25 cellular contexts compared by ENCODE assay signal in genomic region chrX:153803211-153804099, GRCh38. TPM values are rescaled to one million over a fixed set of nuclear protein-coding genes. Genes with fewer than 3 reads are reported as not detected.
"Had no signal": no experiment of that assay in that cellular context is flagged by ENCODE, and none has a peak within 500 bp of the region (broad histone marks: within the 10 kb centered on the region; RNA-seq: fewer than 3 reads in every experiment).

No MANE protein-coding gene starts in this region.

- H3K27me3 ChIP-seq: hepatocyte, neural progenitor cell, ovary, right atrium auricular region, right lobe of liver, tibial nerve, uterus had no signal

- DNase-seq: islet precursor cell; left ventricle myocardium inferior; mesendoderm; naive B cell; natural killer cell; nephron progenitor cell; right lobe of liver; stimulated activated CD4-positive, alpha-beta T cell treated with anti-CD3 and anti-CD28 coated beads, Interleukin-12 subunit alpha, Interleukin-12 subunit beta, amount 100 ng/mL, for 4 hours; stimulated activated CD4-positive, alpha-beta T cell treated with anti-CD3 and anti-CD28 coated beads, Interleukin-15, amount 100 ng/mL, for 24 hours; stimulated activated CD4-positive, alpha-beta T cell treated with anti-CD3 and anti-CD28 coated beads, Interleukin-2, amount 100 ng/mL, for 24 hours; stimulated activated CD4-positive, alpha-beta T cell treated with anti-CD3 and anti-CD28 coated beads, Interleukin-4, amount 100 ng/mL, for 1 hour; stimulated activated naive B cell treated with anti-CD40 and anti-IgM and Interleukin-4, amounts not matched to agents 10 μg/mL and 1 μg/mL and 100 μg/mL, for 72 hours; substantia nigra; uterus had no signal

- H3K4me3 Mint-ChIP-seq: mesothelial cell of epicardium; natural killer cell; nephron progenitor cell; neural progenitor cell; stimulated activated naive B cell treated with anti-CD40 and anti-IgM and Interleukin-4, amounts not matched to agents 10 μg/mL and 1 μg/mL and 100 μg/mL, for 72 hours; stimulated activated naive CD8-positive, alpha-beta T cell treated with anti-CD3 and anti-CD28 coated beads, Interleukin-15, Interleukin-2, amounts not matched to agents 100 ng/mL and 50 ng/mL, for 24 hours; type B pancreatic cell had no signal

- H3K36me3 ChIP-seq: neural progenitor cell, ovary, right atrium auricular region, right lobe of liver, uterus had no signal

- H3K9me3 ChIP-seq: left ventricle myocardium inferior, ovary, right atrium auricular region, right lobe of liver, tibial nerve, uterus had no signal

- H3K27ac ChIP-seq: hepatocyte, left ventricle myocardium inferior, neural progenitor cell, ovary, right atrium auricular region, right lobe of liver, skin epidermis, tibial nerve, uterus had no signal

- H3K4me1 ChIP-seq: left ventricle myocardium inferior, neural progenitor cell, right atrium auricular region, right lobe of liver, tibial nerve, uterus had no signal

- H3K36me3 Mint-ChIP-seq: mesothelial cell of epicardium, natural killer cell, type B pancreatic cell had no signal

- H3K9me3 Mint-ChIP-seq: mesothelial cell of epicardium; natural killer cell; stimulated activated naive B cell treated with anti-CD40 and anti-IgM and Interleukin-4, amounts not matched to agents 10 μg/mL and 1 μg/mL and 100 μg/mL, for 72 hours; stimulated activated naive CD8-positive, alpha-beta T cell treated with anti-CD3 and anti-CD28 coated beads, Interleukin-15, Interleukin-2, amounts not matched to agents 100 ng/mL and 50 ng/mL, for 24 hours; type B pancreatic cell had no signal

- ATAC-seq: natural killer cell; right lobe of liver; stimulated activated naive B cell treated with anti-CD40 and anti-IgM and Interleukin-4, amounts not matched to agents 10 μg/mL and 1 μg/mL and 100 μg/mL, for 72 hours had no signal

- H3K27ac Mint-ChIP-seq: natural killer cell; nephron progenitor cell; progenitor cell of endocrine pancreas; stimulated activated naive B cell treated with anti-CD40 and anti-IgM and Interleukin-4, amounts not matched to agents 10 μg/mL and 1 μg/mL and 100 μg/mL, for 72 hours; stimulated activated naive CD8-positive, alpha-beta T cell treated with anti-CD3 and anti-CD28 coated beads, Interleukin-15, Interleukin-2, amounts not matched to agents 100 ng/mL and 50 ng/mL, for 24 hours; type B pancreatic cell had no signal

- H3K4me1 Mint-ChIP-seq: naive B cell; neural progenitor cell; stimulated activated naive B cell treated with anti-CD40 and anti-IgM and Interleukin-4, amounts not matched to agents 10 μg/mL and 1 μg/mL and 100 μg/mL, for 72 hours had no signal

- H3K4me3 ChIP-seq: hepatocyte, left ventricle myocardium inferior, lung, neural progenitor cell, ovary, right atrium auricular region, right lobe of liver, skin epidermis, tibial nerve, uterus had no signal

- H3K27me3 Mint-ChIP-seq: progenitor cell of endocrine pancreas; stimulated activated naive B cell treated with anti-CD40 and anti-IgM and Interleukin-4, amounts not matched to agents 10 μg/mL and 1 μg/mL and 100 μg/mL, for 72 hours; stimulated activated naive CD8-positive, alpha-beta T cell treated with anti-CD3 and anti-CD28 coated beads, Interleukin-15, Interleukin-2, amounts not matched to agents 100 ng/mL and 50 ng/mL, for 24 hours; type B pancreatic cell had no signal

RNA-seq across cellular contexts. Expression of gene SRPK3, which starts 22.6 kb away (rescaled TPM):
- total RNA-seq: mesothelial cell of epicardium, natural killer cell, progenitor cell of endocrine pancreas, right lobe of liver had no signal
